In genomic region chr6:113855500-113856010, GRCh38 we compare ENCODE assay signal across 8 cellular contexts. TPM values are rescaled to one million over a fixed set of nuclear protein-coding genes. Genes with fewer than 3 reads are reported as not detected.
A peak's percentile ranks its signal among the peaks of the same experiment; 100 is the strongest.
DNase-seq lines count a peak whose midpoint lies in the region; ATAC-seq and TF ChIP-seq lines count a peak whose summit lies in the region.

No MANE protein-coding gene starts in this region.

- intact Hi-C loops in activated CD4-positive, alpha-beta T cell treated with anti-CD3 and anti-CD28 coated beads, Interleukin-2, amount 10 ng/mL, durations not matched to agents 24 days and 14 days (cut with micrococcal nuclease): loop anchor here (5.0 kb wide), 1 partner anchor 223 kb away; no protein-coding TSS in a partner anchor

- DNase-seq in activated CD4-positive, alpha-beta T cell treated with anti-CD3 and anti-CD28 coated beads, Interleukin-2, amount 10 ng/mL, durations not matched to agents 24 days and 14 days: peak; percentile 59
- DNase-seq in activated CD4-positive, alpha-beta T cell treated with anti-CD3 and anti-CD28 coated beads, Interleukin-2, amount 50 U/mL, for 4 hours: no peak
- DNase-seq in epithelial cell of esophagus (ENCODE audit: low read depth) (peak; percentile 27), activated gamma-delta T cell treated with Interleukin-2 at 50 U/mL for 16 hours (no peak), NCI-H1436 treated with DMSO at 0.1 percent for 48 hours (lab: John Stamatoyannopoulos, UW) (no peak)

- H3K4me1 ChIP-seq in mucosa of stomach (ENCODE audit: control insufficient read depth, insufficient read depth, low read length): no peaks in the 10 kb centered on the region

- TF ChIP-seq CTCF in epithelial cell of esophagus (IDR thresholded peaks at IDR 0.05; ENCODE audit: insufficient read depth, low read depth, low read length, missing control alignments): no peak

- H3K4me3 ChIP-seq in epithelial cell of esophagus (ENCODE audit: low read length) (peak overlapping the region; percentile 94), mucosa of stomach (ENCODE audit: low read length) (peak overlapping the region; percentile 94)

- ATAC-seq in GM18520 (IDR thresholded peaks at IDR 0.05; ENCODE audit: unreplicated experiment): no peak

- H3K27me3 Mint-ChIP-seq in activated CD4-positive, alpha-beta T cell treated with anti-CD3 and anti-CD28 coated beads, Interleukin-2, amount 10 ng/mL, durations not matched to agents 24 days and 14 days: peaks cover 43% of the 10 kb centered on the region

- peaks cover 13% of the 10 kb centered on the region for H3K9me3 Mint-ChIP-seq in activated CD4-positive, alpha-beta T cell treated with anti-CD3 and anti-CD28 coated beads, Interleukin-2, amount 10 ng/mL, durations not matched to agents 24 days and 14 days

- peak overlapping the region; percentile 78 for H3K9ac ChIP-seq in mucosa of stomach (ENCODE audit: low read length)

- peaks cover 15% of the 10 kb centered on the region for H3K4me1 Mint-ChIP-seq in activated CD4-positive, alpha-beta T cell treated with anti-CD3 and anti-CD28 coated beads, Interleukin-2, amount 10 ng/mL, durations not matched to agents 24 days and 14 days

- no peak overlapping the region for H3K27ac Mint-ChIP-seq in activated CD4-positive, alpha-beta T cell treated with anti-CD3 and anti-CD28 coated beads, Interleukin-2, amount 10 ng/mL, durations not matched to agents 24 days and 14 days

- H3K9me3 ChIP-seq in mucosa of stomach (ENCODE audit: control insufficient read depth, low read length): no peaks in the 10 kb centered on the region

- H3K4me3 Mint-ChIP-seq in activated CD4-positive, alpha-beta T cell treated with anti-CD3 and anti-CD28 coated beads, Interleukin-2, amount 10 ng/mL, durations not matched to agents 24 days and 14 days: no peak overlapping the region

- H3K27me3 ChIP-seq in mucosa of stomach (ENCODE audit: control insufficient read depth, insufficient read depth, low read length): no peaks in the 10 kb centered on the region

- no peaks in the 10 kb centered on the region for H3K36me3 Mint-ChIP-seq in activated CD4-positive, alpha-beta T cell treated with anti-CD3 and anti-CD28 coated beads, Interleukin-2, amount 10 ng/mL, durations not matched to agents 24 days and 14 days (ENCODE audit: low read depth)

- H3K36me3 ChIP-seq in mucosa of stomach (ENCODE audit: control insufficient read depth, insufficient read depth, low read length): no peaks in the 10 kb centered on the region

TF ChIP-seq in PFSK-1, 5 proteins besides CTCF, POLR2A, EP300 and RAD21:
- TF ChIP-seq REST (IDR thresholded peaks at IDR 0.05; ENCODE audit: insufficient read depth in 1 of 2, low read depth in 2 of 2, low read length in 2 of 2) (no peak), TAF1 (IDR thresholded peaks at IDR 0.05; ENCODE audit: borderline replicate concordance, insufficient read depth, low read length) (0 out of 2 replicates have a peak, but pooled peaks have one; percentile 12)

RNA-seq across cellular contexts. Expression of gene MARCKS, which starts 1.6 kb away (rescaled TPM):
- 0.05 TPM in 1 of 2 replicates, not detected in the other for total RNA-seq in activated CD4-positive, alpha-beta T cell treated with anti-CD3 and anti-CD28 coated beads, Interleukin-2, amount 10 ng/mL, durations not matched to agents 24 days and 14 days
- polyA plus RNA-seq in PFSK-1 (2012; ENCODE audit: insufficient read length, low read depth): 63.1 TPM

Comparison
In these comparisons a context has a peak if more than half of its experiments do, and no peak if none do; other contexts are left out.
1. DNase-seq: peak in activated CD4-positive, alpha-beta T cell treated with anti-CD3 and anti-CD28 coated beads, Interleukin-2, amount 10 ng/mL, durations not matched to agents 24 days and 14 days (single experiment) and epithelial cell of esophagus (single experiment); none in activated CD4-positive, alpha-beta T cell treated with anti-CD3 and anti-CD28 coated beads, Interleukin-2, amount 50 U/mL, for 4 hours (0 of 2), activated gamma-delta T cell treated with Interleukin-2 at 50 U/mL for 16 hours (single experiment) and NCI-H1436 treated with DMSO at 0.1 percent for 48 hours (single experiment).